Comparison of ENCODE assay signal across 1 cellular context in the genomic region with DNA sequence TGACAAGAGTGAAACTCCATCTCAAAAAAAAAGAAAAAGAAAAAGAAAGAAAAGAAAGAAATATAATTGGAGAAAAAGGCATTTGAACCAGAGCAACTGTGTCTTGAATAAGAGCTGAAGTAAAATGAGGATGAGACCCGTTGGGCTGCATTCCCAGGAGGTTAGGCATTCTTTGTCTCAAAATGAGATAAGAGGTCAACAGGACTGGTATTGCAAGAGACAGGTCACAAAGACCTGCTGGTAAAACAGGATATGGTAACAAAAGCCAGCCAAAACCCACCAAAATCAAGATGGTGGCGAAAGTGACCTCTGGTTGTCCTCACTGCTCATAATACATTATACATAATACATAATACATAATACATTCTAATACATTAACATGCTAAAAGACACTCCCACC.
TF ChIP-seq lines count a peak whose summit lies in the region.

No MANE protein-coding gene starts in this region.

TF ChIP-seq in K562, 482 proteins besides CTCF, POLR2A, EP300 and RAD21:
- TF ChIP-seq, protein P1, sequence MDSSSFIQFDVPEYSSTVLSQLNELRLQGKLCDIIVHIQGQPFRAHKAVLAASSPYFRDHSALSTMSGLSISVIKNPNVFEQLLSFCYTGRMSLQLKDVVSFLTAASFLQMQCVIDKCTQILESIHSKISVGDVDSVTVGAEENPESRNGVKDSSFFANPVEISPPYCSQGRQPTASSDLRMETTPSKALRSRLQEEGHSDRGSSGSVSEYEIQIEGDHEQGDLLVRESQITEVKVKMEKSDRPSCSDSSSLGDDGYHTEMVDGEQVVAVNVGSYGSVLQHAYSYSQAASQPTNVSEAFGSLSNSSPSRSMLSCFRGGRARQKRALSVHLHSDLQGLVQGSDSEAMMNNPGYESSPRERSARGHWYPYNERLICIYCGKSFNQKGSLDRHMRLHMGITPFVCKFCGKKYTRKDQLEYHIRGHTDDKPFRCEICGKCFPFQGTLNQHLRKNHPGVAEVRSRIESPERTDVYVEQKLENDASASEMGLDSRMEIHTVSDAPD (CRISPR knock-in tag; IDR thresholded peaks at IDR 0.05) = peak; percentile 30; the same call in 1 of the 2 replicates
- TF ChIP-seq NR2C1 (IDR thresholded peaks at IDR 0.05) (no peak), NR2C1 (tag; IDR thresholded peaks at IDR 0.05) (peak; percentile 65), FOXJ3 (CRISPR knock-in tag; IDR thresholded peaks at IDR 0.05) (no peak), NCOA2 (IDR thresholded peaks at IDR 0.05; ENCODE audit: partially characterized antibody in 2 of 2) (no peak), MCM5 (IDR thresholded peaks at IDR 0.05; ENCODE audit: low read depth) (no peak)
- TF ChIP-seq, protein P2, sequence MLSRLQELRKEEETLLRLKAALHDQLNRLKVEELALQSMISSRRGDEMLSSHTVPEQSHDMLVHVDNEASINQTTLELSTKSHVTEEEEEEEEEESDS (CRISPR knock-in tag; IDR thresholded peaks at IDR 0.05) = no peak
- TF ChIP-seq, protein P3, sequence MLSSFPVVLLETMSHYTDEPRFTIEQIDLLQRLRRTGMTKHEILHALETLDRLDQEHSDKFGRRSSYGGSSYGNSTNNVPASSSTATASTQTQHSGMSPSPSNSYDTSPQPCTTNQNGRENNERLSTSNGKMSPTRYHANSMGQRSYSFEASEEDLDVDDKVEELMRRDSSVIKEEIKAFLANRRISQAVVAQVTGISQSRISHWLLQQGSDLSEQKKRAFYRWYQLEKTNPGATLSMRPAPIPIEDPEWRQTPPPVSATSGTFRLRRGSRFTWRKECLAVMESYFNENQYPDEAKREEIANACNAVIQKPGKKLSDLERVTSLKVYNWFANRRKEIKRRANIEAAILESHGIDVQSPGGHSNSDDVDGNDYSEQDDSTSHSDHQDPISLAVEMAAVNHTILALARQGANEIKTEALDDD (IDR thresholded peaks at IDR 0.05) = 0 out of 2 replicates have a peak, but pooled peaks have one; percentile 12
- TF ChIP-seq, protein P4, sequence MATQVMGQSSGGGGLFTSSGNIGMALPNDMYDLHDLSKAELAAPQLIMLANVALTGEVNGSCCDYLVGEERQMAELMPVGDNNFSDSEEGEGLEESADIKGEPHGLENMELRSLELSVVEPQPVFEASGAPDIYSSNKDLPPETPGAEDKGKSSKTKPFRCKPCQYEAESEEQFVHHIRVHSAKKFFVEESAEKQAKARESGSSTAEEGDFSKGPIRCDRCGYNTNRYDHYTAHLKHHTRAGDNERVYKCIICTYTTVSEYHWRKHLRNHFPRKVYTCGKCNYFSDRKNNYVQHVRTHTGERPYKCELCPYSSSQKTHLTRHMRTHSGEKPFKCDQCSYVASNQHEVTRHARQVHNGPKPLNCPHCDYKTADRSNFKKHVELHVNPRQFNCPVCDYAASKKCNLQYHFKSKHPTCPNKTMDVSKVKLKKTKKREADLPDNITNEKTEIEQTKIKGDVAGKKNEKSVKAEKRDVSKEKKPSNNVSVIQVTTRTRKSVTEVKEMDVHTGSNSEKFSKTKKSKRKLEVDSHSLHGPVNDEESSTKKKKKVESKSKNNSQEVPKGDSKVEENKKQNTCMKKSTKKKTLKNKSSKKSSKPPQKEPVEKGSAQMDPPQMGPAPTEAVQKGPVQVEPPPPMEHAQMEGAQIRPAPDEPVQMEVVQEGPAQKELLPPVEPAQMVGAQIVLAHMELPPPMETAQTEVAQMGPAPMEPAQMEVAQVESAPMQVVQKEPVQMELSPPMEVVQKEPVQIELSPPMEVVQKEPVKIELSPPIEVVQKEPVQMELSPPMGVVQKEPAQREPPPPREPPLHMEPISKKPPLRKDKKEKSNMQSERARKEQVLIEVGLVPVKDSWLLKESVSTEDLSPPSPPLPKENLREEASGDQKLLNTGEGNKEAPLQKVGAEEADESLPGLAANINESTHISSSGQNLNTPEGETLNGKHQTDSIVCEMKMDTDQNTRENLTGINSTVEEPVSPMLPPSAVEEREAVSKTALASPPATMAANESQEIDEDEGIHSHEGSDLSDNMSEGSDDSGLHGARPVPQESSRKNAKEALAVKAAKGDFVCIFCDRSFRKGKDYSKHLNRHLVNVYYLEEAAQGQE (CRISPR knock-in tag; IDR thresholded peaks at IDR 0.05; ENCODE audit: low read depth) = no peak
